Comparison of ENCODE assay signal across 8 cellular contexts in genomic region chr1:87902830-87903614, GRCh38.
DNase-seq lines count a peak whose midpoint lies in the region; ATAC-seq, FAIRE-seq and TF ChIP-seq lines count a peak whose summit lies in the region.

No MANE protein-coding gene starts in this region.

- no peak for FAIRE-seq in K562 (lab: Jason Lieb, UNC)
- no peak for FAIRE-seq in HTR-8/SVneo (lab: Jason Lieb, UNC)

- H3K9me1 ChIP-seq in K562 (ENCODE audit: control insufficient read depth, insufficient read depth, low read length), result no peaks in the 10 kb centered on the region

- POLR2A ChIA-PET in K562 (lab: Yijun Ruan, JAX), result no interaction called here

- no peak for TF ChIP-seq EP300 in K562 (IDR thresholded peaks at IDR 0.05; ENCODE audit: low read length)

- peak; percentile 82 for ATAC-seq in GM18907 (IDR thresholded peaks at IDR 0.05; ENCODE audit: unreplicated experiment)
- ATAC-seq in K562, result no peak; the same call in 2 of the 3 replicates

- no peaks in the 10 kb centered on the region for H3K79me2 ChIP-seq in K562 (ENCODE audit: control insufficient read depth, insufficient read depth, low read length)

- in situ Hi-C loops in K562 (cut with MboI), result no loop called here

- DNase-seq in HL-60 (ENCODE audit: low read depth in 1 of 2, low spot score in 1 of 2) (peak; percentile 45 to 83), K562 (ENCODE audit: extremely low read depth in 1 of 4, low spot score in 3 of 4) (peak in 1 of 4 experiments; percentile 20), HTR-8/SVneo (ENCODE audit: insufficient read length, low spot score) (no peak), epidermal melanocyte (ENCODE audit: insufficient read length, low spot score) (no peak), ureter (ENCODE audit: low spot score) (no peak), mesenteric fat pad (ENCODE audit: low spot score) (no peak)

- H3K27ac ChIP-seq in HL-60 (replicated peaks) (no peak overlapping the region), K562 (ENCODE audit: extremely low read depth, low read depth, low read length) (no peak overlapping the region), neutrophil (peak overlapping the region; percentile 72)

- CTCF ChIA-PET in K562 (lab: Yijun Ruan, JAX; ENCODE audit: low intra/inter-chr PET ratio), result no interaction called here

- 3% methylated on average over 4 of the region's 4 CpGs for WGBS in K562 (ENCODE audit: insufficient coverage, low coverage, missing lambda C conversion rate)

- intact Hi-C loops in K562 (cut with micrococcal nuclease), result no loop called here

- no peaks in the 10 kb centered on the region for H4K20me1 ChIP-seq in K562 (replicated peaks; ENCODE audit: control insufficient read depth, insufficient read depth, low read length)

- TF ChIP-seq POLR2A in K562 (conservative IDR thresholded peaks at IDR 0.05), result no peak

- BruUV-seq in K562 (replicated peaks; lab: Mats Ljungman, UMichigan), result no TSS peak

- H3K9me3 ChIP-seq in K562 (replicated peaks; ENCODE audit: control insufficient read depth, insufficient read depth, low read depth, low read length) (no peaks in the 10 kb centered on the region; the same call in 1 of the 2 replicates), neutrophil (no peaks in the 10 kb centered on the region)

- no peak overlapping the region for H3K4me3 ChIP-seq in HL-60 (replicated peaks; ENCODE audit: insufficient read depth, low read length)
- no peak overlapping the region for H3K4me3 ChIP-seq in K562
- peak overlapping the region in 1 of 2 experiments; percentile 12 for H3K4me3 ChIP-seq in neutrophil (ENCODE audit: low read depth in 1 of 2, low read length in 1 of 2)

- no peak for TF ChIP-seq CTCF in HL-60 (IDR thresholded peaks at IDR 0.05; ENCODE audit: insufficient read depth, low read length)
- TF ChIP-seq CTCF in K562 (IDR thresholded peaks at IDR 0.05 in 2 of 3, conservative IDR thresholded peaks at IDR 0.05 in 1 of 3; ENCODE audit: insufficient read depth in 2 of 3, low read depth in 1 of 3, low read length in 3 of 3), result no peak
- no peak for TF ChIP-seq CTCF in neutrophil (IDR thresholded peaks at IDR 0.05)

- H3K36me3 ChIP-seq in K562 (ENCODE audit: control insufficient read depth, insufficient read depth, low read length) (no peaks in the 10 kb centered on the region), neutrophil (no peaks in the 10 kb centered on the region)

- H3K4me2 ChIP-seq in K562 (ENCODE audit: insufficient read depth, low read length), result no peak overlapping the region

- no peak overlapping the region for H2AFZ ChIP-seq in K562 (ENCODE audit: low read depth, low read length)

- H3K4me1 ChIP-seq in K562 (replicated peaks in 1 of 2; ENCODE audit: control insufficient read depth in 2 of 2, insufficient read depth in 2 of 2, low read length in 2 of 2) (no peaks in the 10 kb centered on the region), neutrophil (ENCODE audit: control insufficient read depth in 1 of 2, insufficient read depth in 1 of 2, low read depth in 1 of 2, low read length in 1 of 2) (peaks cover 10 to 25% of the 10 kb centered on the region in 2 experiments)

- H3K27me3 ChIP-seq in HL-60 (ENCODE audit: insufficient read depth, poor library complexity, severe bottlenecking) (no peaks in the 10 kb centered on the region), K562 (ENCODE audit: control insufficient read depth in 2 of 2, insufficient read depth in 2 of 2, low read length in 2 of 2) (no peaks in the 10 kb centered on the region), neutrophil (no peaks in the 10 kb centered on the region)

- TF ChIP-seq RAD21 in K562 (CRISPR knock-in tag; conservative IDR thresholded peaks at IDR 0.05 in 1 of 2, IDR thresholded peaks at IDR 0.05 in 1 of 2), result no peak

- H3K9ac ChIP-seq in K562 (ENCODE audit: insufficient read depth in 1 of 2, low read depth in 2 of 2, low read length in 2 of 2), result no peak overlapping the region

TF ChIP-seq in K562, 482 proteins besides CTCF, POLR2A, EP300 and RAD21:
- TF ChIP-seq TRIM25 (IDR thresholded peaks at IDR 0.05; ENCODE audit: borderline replicate concordance) (no peak), TAL1 (IDR thresholded peaks at IDR 0.05) (peak; percentile 18; the same call in 1 of the 2 replicates), FOXA3 (CRISPR knock-in tag; conservative IDR thresholded peaks at IDR 0.05 in 1 of 2, IDR thresholded peaks at IDR 0.05 in 1 of 2) (peak in 1 of 2 experiments; percentile 54; a peak in 2 of 4 replicates)

Comparison
In these comparisons a context has a peak if more than half of its experiments do, and no peak if none do; other contexts are left out.
1. DNase-seq: peak in HL-60 (2 of 2); none in HTR-8/SVneo (single experiment), epidermal melanocyte (single experiment), ureter (single experiment) and mesenteric fat pad (single experiment).